ENCODE assay signal across 35 cellular contexts in genomic region chr5:27087820-27088219, GRCh38. TPM values are rescaled to one million over a fixed set of nuclear protein-coding genes. Genes with fewer than 3 reads are reported as not detected.
"Had no signal": no experiment of that assay in that cellular context is flagged by ENCODE, and none has a peak within 500 bp of the region (broad histone marks: within the 10 kb centered on the region; RNA-seq: fewer than 3 reads in every experiment).

No MANE protein-coding gene starts in this region.

- H3K27me3 ChIP-seq: ascending aorta, body of pancreas, MG63, SJSA1 had no signal

- H3K4me3 ChIP-seq: ascending aorta, body of pancreas, MG63, SJSA1 had no signal

- H3K9me3 ChIP-seq: ascending aorta, body of pancreas, MG63, SJSA1 had no signal

- H3K27ac ChIP-seq: ascending aorta, body of pancreas, SJSA1 had no signal

- FAIRE-seq: bronchial epithelial cell, colon had no signal

- DNase-seq: activated CD4-positive, alpha-beta T cell treated with anti-CD3 and anti-CD28 coated beads for 48 hours; activated CD4-positive, alpha-beta T cell treated with anti-CD3 and anti-CD28 coated beads, Interleukin-2, amount 50 U/mL, for 4 hours; activated CD4-positive, CD25-positive, alpha-beta regulatory T cell treated with anti-CD3 and anti-CD28 coated beads, Interleukin-2, amount 50 U/mL, for 72 hours; activated CD8-positive, alpha-beta memory T cell treated with anti-CD3 and anti-CD28 coated beads, Interleukin-2, amount 10 ng/mL, durations not matched to agents 7 days and 5 days; activated effector memory CD4-positive, alpha-beta T cell treated with anti-CD3 and anti-CD28 coated beads, Interleukin-2, amount 50 U/mL, for 16 hours; activated naive CD4-positive, alpha-beta T cell treated with Interleukin-2 at 50 U/mL for 16 hours; activated naive CD8-positive, alpha-beta T cell treated with anti-CD3 and anti-CD28 coated beads, Interleukin-2, amount 50 U/mL, for 24 hours; activated T-cell treated with anti-CD3 and anti-CD28 coated beads, Interleukin-2, amount 50 U/mL, for 24 hours; amniotic stem cell; body of pancreas; KG1; MG63; MV-4-11; NCI-H1105; NCI-H1436 treated with DMSO at 0.1 percent for 48 hours; NCI-H187; NCI-H2081; NCI-H2171; NCI-H2227 treated with DMSO at 0.1 percent for 48 hours; NCI-H510A; NCI-H526 treated with DMSO at 0.1 percent for 48 hours; NCI-H82; OCI-M1; RPMI8226; T-helper 17 cell; T-helper 9 cell had no signal

- H3K4me1 ChIP-seq: ascending aorta, body of pancreas, SJSA1 had no signal

- ATAC-seq: activated CD8-positive, alpha-beta memory T cell treated with anti-CD3 and anti-CD28 coated beads, Interleukin-2, amount 10 ng/mL, durations not matched to agents 7 days and 5 days; activated naive CD4-positive, alpha-beta T cell treated with anti-CD3 and anti-CD28 coated beads, Interleukin-2, amount 50 U/mL, for 72 hours; activated naive CD8-positive, alpha-beta T cell treated with anti-CD3 and anti-CD28 coated beads, Interleukin-2, amount 50 U/mL, for 24 hours; body of pancreas; Panc1; Right ventricle myocardium inferior; T-helper 17 cell; WTC11 had no signal

- H3K36me3 ChIP-seq: ascending aorta, MG63, SJSA1 had no signal

RNA-seq across cellular contexts. Expression of gene CDH9, which starts 49.4 kb away (rescaled TPM):
- total RNA-seq: activated CD8-positive, alpha-beta memory T cell treated with anti-CD3 and anti-CD28 coated beads, Interleukin-2, amount 10 ng/mL, durations not matched to agents 7 days and 5 days; activated naive CD4-positive, alpha-beta T cell treated with anti-CD3 and anti-CD28 coated beads, Interleukin-2, amount 50 U/mL, for 72 hours; activated T-helper 1 cell treated with anti-CD3 and anti-CD28 coated beads, Interleukin-12 subunit alpha, Interleukin-12 subunit beta, Interleukin-2, Interleukin-4 antibody, amounts not matched to agents 30 ng/mL and 10 ng/mL and 1 ng/mL, durations not matched to agents 14 hours and 24 hours and 36 hours; ascending aorta; body of pancreas; bronchial epithelial cell; Right ventricle myocardium inferior; SJSA1; T-helper 17 cell had no signal
